ENCODE assay signal across 21 cellular contexts in the genomic region with DNA sequence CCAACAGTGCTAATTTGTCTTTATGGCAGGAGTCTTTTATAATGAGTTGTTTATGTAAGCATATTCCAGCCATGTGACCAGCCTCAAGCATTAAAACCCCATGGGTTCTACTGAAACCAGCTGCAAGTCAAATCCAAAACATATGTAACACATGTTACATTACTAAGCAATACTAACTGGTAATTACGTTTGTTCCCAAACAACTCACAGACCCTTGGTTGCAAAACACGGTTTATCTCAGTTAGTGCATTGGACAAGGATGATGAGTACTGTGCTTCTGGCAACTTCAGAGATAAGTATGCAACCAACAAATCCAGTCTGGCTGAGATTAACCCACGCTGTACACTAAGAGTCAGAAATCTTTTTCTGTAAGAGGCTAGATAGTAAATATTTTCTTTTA.
DNase-seq lines count a peak whose midpoint lies in the region; TF ChIP-seq lines count a peak whose summit lies in the region.
"Had no signal": no experiment of that assay in that cellular context is flagged by ENCODE, and none has a peak within 500 bp of the region (broad histone marks: within the 10 kb centered on the region; RNA-seq: fewer than 3 reads in every experiment).

No MANE protein-coding gene starts in this region.

- no peaks in the 10 kb centered on the region for H3K36me3 ChIP-seq in MG63
- H3K36me3 ChIP-seq: BLaER1, cardiac muscle cell, heart left ventricle, neural progenitor cell, right atrium auricular region, upper lobe of right lung had no signal

- H3K9me3 Mint-ChIP-seq in activated naive CD8-positive, alpha-beta T cell treated with anti-CD3 and anti-CD28 coated beads for 36 hours: no peaks in the 10 kb centered on the region
- H3K9me3 Mint-ChIP-seq: activated B cell treated with CpG ODN at 0.5 μM for 24 hours, neural progenitor cell had no signal

- peaks cover 3% of the 10 kb centered on the region for H3K27me3 Mint-ChIP-seq in activated naive CD8-positive, alpha-beta T cell treated with anti-CD3 and anti-CD28 coated beads for 36 hours

- DNase-seq in AG09319 (ENCODE audit: extremely low read depth, low read depth) (peak; percentile 88), MG63 (peak; percentile 25), epithelial cell of esophagus (ENCODE audit: low read depth) (peak; percentile 20), non-pigmented ciliary epithelial cell (ENCODE audit: low read depth) (peak; percentile 55), NCI-H82 treated with DMSO at 0.1 percent for 48 hours (lab: John Stamatoyannopoulos, UW; ENCODE audit: unreplicated experiment) (no peak), Ammon's horn (ENCODE audit: low spot score) (no peak), GM10248 (ENCODE audit: extremely low spot score) (no peak)
- no peak for DNase-seq in activated naive CD8-positive, alpha-beta T cell treated with anti-CD3 and anti-CD28 coated beads for 36 hours
- DNase-seq: activated B cell treated with CpG ODN at 0.5 μM for 24 hours; activated CD8-positive, alpha-beta memory T cell treated with anti-CD3 and anti-CD28 coated beads, Interleukin-2, amount 10 ng/mL, durations not matched to agents 7 days and 5 days; activated naive CD4-positive, alpha-beta T cell; heart left ventricle; kidney; midbrain; NCI-H774; stimulated activated CD4-positive, alpha-beta T cell treated with anti-CD3 and anti-CD28 coated beads, Interleukin-4, amount 100 ng/mL, for 1 hour; upper lobe of right lung had no signal

- no peaks in the 10 kb centered on the region for H3K36me3 Mint-ChIP-seq in activated naive CD8-positive, alpha-beta T cell treated with anti-CD3 and anti-CD28 coated beads for 36 hours
- H3K36me3 Mint-ChIP-seq: activated CD8-positive, alpha-beta memory T cell treated with anti-CD3 and anti-CD28 coated beads, Interleukin-2, amount 10 ng/mL, durations not matched to agents 7 days and 5 days; neural progenitor cell had no signal

- POLR2A ChIA-PET in GM10248 (lab: Yijun Ruan, JAX): no interaction called here

- no peak overlapping the region for H3K4me3 Mint-ChIP-seq in activated naive CD8-positive, alpha-beta T cell treated with anti-CD3 and anti-CD28 coated beads for 36 hours
- H3K4me3 Mint-ChIP-seq: activated B cell treated with CpG ODN at 0.5 μM for 24 hours; activated CD8-positive, alpha-beta memory T cell treated with anti-CD3 and anti-CD28 coated beads, Interleukin-2, amount 10 ng/mL, durations not matched to agents 7 days and 5 days; neural progenitor cell had no signal

- no peaks in the 10 kb centered on the region for H3K9me3 ChIP-seq in MG63
- H3K9me3 ChIP-seq: BLaER1, heart left ventricle, right atrium auricular region, upper lobe of right lung had no signal

- TF ChIP-seq CTCF in AG09319 (IDR thresholded peaks at IDR 0.05; ENCODE audit: low read depth, low read length) (no peak), epithelial cell of esophagus (IDR thresholded peaks at IDR 0.05; ENCODE audit: insufficient read depth, low read depth, low read length, missing control alignments) (no peak), GM10248 (IDR thresholded peaks at IDR 0.05; ENCODE audit: control extremely low read depth, extremely low read depth, low read depth, missing control alignments) (no peak)

- no peak overlapping the region for H3K4me3 ChIP-seq in MG63
- no peak overlapping the region for H3K4me3 ChIP-seq in epithelial cell of esophagus (ENCODE audit: low read length)
- H3K4me3 ChIP-seq: BLaER1, cardiac muscle cell, heart left ventricle, neural progenitor cell, right atrium auricular region, upper lobe of right lung had no signal

- no peaks in the 10 kb centered on the region for H3K27me3 ChIP-seq in MG63
- H3K27me3 ChIP-seq: BLaER1, cardiac muscle cell, heart left ventricle, neural progenitor cell, right atrium auricular region, upper lobe of right lung had no signal

- CTCF ChIA-PET in GM10248 (lab: Yijun Ruan, JAX): no interaction called here

- no peak overlapping the region for H3K27ac Mint-ChIP-seq in activated naive CD8-positive, alpha-beta T cell treated with anti-CD3 and anti-CD28 coated beads for 36 hours
- H3K27ac Mint-ChIP-seq: activated B cell treated with CpG ODN at 0.5 μM for 24 hours; activated CD8-positive, alpha-beta memory T cell treated with anti-CD3 and anti-CD28 coated beads, Interleukin-2, amount 10 ng/mL, durations not matched to agents 7 days and 5 days; neural progenitor cell had no signal

- H3K4me1 Mint-ChIP-seq in activated naive CD8-positive, alpha-beta T cell treated with anti-CD3 and anti-CD28 coated beads for 36 hours: no peaks in the 10 kb centered on the region
- H3K4me1 Mint-ChIP-seq: activated B cell treated with CpG ODN at 0.5 μM for 24 hours; activated CD8-positive, alpha-beta memory T cell treated with anti-CD3 and anti-CD28 coated beads, Interleukin-2, amount 10 ng/mL, durations not matched to agents 7 days and 5 days; neural progenitor cell had no signal

Comparison
In these comparisons a context has a peak if more than half of its experiments do, and no peak if none do; other contexts are left out.
1. DNase-seq: peak in AG09319 (single experiment), MG63 (single experiment), epithelial cell of esophagus (single experiment) and non-pigmented ciliary epithelial cell (single experiment); none in NCI-H82 treated with DMSO at 0.1 percent for 48 hours (single experiment), Ammon's horn (single experiment), activated naive CD8-positive, alpha-beta T cell treated with anti-CD3 and anti-CD28 coated beads for 36 hours (single experiment) and GM10248 (single experiment).